21 cellular contexts compared by ENCODE assay signal in the genomic region with DNA sequence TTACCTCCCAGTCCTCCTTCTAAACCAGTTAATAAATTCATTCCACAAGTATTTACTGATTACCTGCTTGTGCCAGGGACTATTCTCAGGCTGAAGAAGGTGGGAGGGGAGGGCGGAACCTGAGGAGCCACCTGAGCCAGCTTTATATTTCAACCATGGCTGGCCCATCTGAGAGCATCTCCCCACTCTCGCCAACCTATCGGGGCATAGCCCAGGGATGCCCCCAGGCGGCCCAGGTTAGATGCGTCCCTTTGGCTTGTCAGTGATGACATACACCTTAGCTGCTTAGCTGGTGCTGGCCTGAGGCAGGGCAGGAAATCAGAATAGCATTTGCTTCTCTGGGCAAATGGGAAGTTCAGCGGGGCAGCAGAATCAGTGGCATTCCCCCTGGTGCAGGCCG.
"Had no signal": no experiment of that assay in that cellular context is flagged by ENCODE, and none has a peak within 500 bp of the region (broad histone marks: within the 10 kb centered on the region; RNA-seq: fewer than 3 reads in every experiment).

No MANE protein-coding gene starts in this region.

- H3K36me3 ChIP-seq: gastrocnemius medialis, transverse colon, uterus had no signal

- H3K4me3 ChIP-seq: gastrocnemius medialis, left lung, psoas muscle, skin epidermis, spleen, transverse colon, upper lobe of right lung, uterus had no signal

- FAIRE-seq: islet of Langerhans had no signal

- DNase-seq: cortex of kidney; foreskin fibroblast; gastrocnemius medialis; head of caudate nucleus; left cardiac atrium; left lung; mesenchymal stem cell; naive thymus-derived CD8-positive, alpha-beta T cell; nephron progenitor cell; nucleus accumbens; psoas muscle; right cardiac atrium; spleen; stimulated activated CD4-positive, alpha-beta T cell treated with anti-CD3 and anti-CD28 coated beads, Interleukin-4, amount 100 ng/mL, for 4 hours; stimulated activated naive CD8-positive, alpha-beta T cell treated with anti-CD3 and anti-CD28 coated beads, Interleukin-15, Interleukin-2, amounts not matched to agents 100 U/mL and 50 U/mL, for 24 hours; transverse colon; upper lobe of right lung; uterus had no signal

- H3K4me1 ChIP-seq: gastrocnemius medialis, upper lobe of right lung had no signal

- H3K27me3 ChIP-seq: gastrocnemius medialis, left lung, transverse colon, upper lobe of right lung, uterus had no signal

- H3K9me3 ChIP-seq: gastrocnemius medialis, left lung, psoas muscle, spleen, transverse colon, upper lobe of right lung, uterus had no signal

- H3K27ac ChIP-seq: epithelial cell of prostate, gastrocnemius medialis, left lung, psoas muscle, skin epidermis, spleen, transverse colon, upper lobe of right lung, uterus had no signal
